In the genomic region with DNA sequence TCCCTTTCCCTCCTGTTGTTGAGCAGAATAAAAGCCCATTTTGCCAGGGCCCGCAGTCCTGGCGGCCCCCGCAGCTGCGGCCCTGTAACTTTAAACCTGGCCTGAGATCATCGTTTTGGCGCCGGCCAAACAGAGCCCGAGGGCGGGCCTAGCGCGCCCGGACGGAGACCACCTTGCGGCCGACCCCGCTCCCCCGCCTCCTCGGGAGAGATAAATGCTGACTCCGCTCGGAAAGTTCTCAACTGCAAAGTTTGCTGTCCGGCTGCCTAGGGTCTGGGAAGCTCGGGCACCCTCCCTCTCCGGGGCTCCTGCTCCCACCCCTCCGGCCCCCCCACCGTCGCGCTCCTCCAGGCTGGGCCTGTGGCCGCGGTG, we compare ENCODE assay signal across 9 cellular contexts. TPM values are rescaled to one million over a fixed set of nuclear protein-coding genes. Genes with fewer than 3 reads are reported as not detected.
DNase-seq lines count a peak whose midpoint lies in the region; ATAC-seq and TF ChIP-seq lines count a peak whose summit lies in the region.
"Had no signal": no experiment of that assay in that cellular context is flagged by ENCODE, and none has a peak within 500 bp of the region (broad histone marks: within the 10 kb centered on the region; RNA-seq: fewer than 3 reads in every experiment).

A gene with protein sequence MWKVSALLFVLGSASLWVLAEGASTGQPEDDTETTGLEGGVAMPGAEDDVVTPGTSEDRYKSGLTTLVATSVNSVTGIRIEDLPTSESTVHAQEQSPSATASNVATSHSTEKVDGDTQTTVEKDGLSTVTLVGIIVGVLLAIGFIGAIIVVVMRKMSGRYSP (plus strand): TSS at position 241 of the 372 bp plus-strand sequence. CDS start 202 bp downstream, outside the sequence.

- intact Hi-C loops in ascending aorta (cut with DNase I): no loop called here
- intact Hi-C loops in vagina (cut with DNase I): no loop called here

- H3K27ac ChIP-seq in ascending aorta (peak within 1 kb of the TSS in 1 of 2 donors; percentile 57), vagina (peak within 1 kb of the TSS; percentile 95)

- no peaks in the 10 kb centered on the region for H3K27me3 ChIP-seq in ascending aorta
- H3K27me3 ChIP-seq in vagina: no peaks in the 10 kb centered on the region

- H3K36me3 Mint-ChIP-seq in glutamatergic neuron (ENCODE audit: unreplicated experiment): no peaks in the 10 kb centered on the region
- no peaks in the 10 kb centered on the region for H3K36me3 Mint-ChIP-seq in nephron (ENCODE audit: low read depth)

- peaks cover 2% of the 10 kb centered on the region for H3K9me3 Mint-ChIP-seq in glutamatergic neuron (ENCODE audit: unreplicated experiment)
- H3K9me3 Mint-ChIP-seq in nephron: no peaks in the 10 kb centered on the region
- H3K9me3 Mint-ChIP-seq: activated CD4-positive, alpha-beta T cell treated with anti-CD3 and anti-CD28 coated beads, Interleukin-2, amount 10 ng/mL, durations not matched to agents 24 days and 14 days had no signal

- H3K4me3 ChIP-seq in ascending aorta (peak within 1 kb of the TSS; percentile 31 to 55), vagina (peak within 1 kb of the TSS; percentile 55 to 56)

- H3K27ac Mint-ChIP-seq in glutamatergic neuron (ENCODE audit: unreplicated experiment): no peak within 1 kb of the TSS
- peak within 1 kb of the TSS; percentile 74 to 90 (median 86) for H3K27ac Mint-ChIP-seq in nephron
- H3K27ac Mint-ChIP-seq: activated CD4-positive, alpha-beta T cell treated with anti-CD3 and anti-CD28 coated beads, Interleukin-2, amount 10 ng/mL, durations not matched to agents 24 days and 14 days had no signal

- H3K4me3 Mint-ChIP-seq in glutamatergic neuron (ENCODE audit: unreplicated experiment) (peak within 1 kb of the TSS; percentile 86), nephron (peak within 1 kb of the TSS; percentile 89 to 92 (median 91))
- H3K4me3 Mint-ChIP-seq: activated CD4-positive, alpha-beta T cell treated with anti-CD3 and anti-CD28 coated beads, Interleukin-2, amount 10 ng/mL, durations not matched to agents 24 days and 14 days had no signal

- H3K27me3 Mint-ChIP-seq in glutamatergic neuron (ENCODE audit: unreplicated experiment) (peaks cover 15% of the 10 kb centered on the region), nephron (ENCODE audit: low read depth) (peaks cover 43% of the 10 kb centered on the region)

- no peaks in the 10 kb centered on the region for H3K4me1 ChIP-seq in ascending aorta
- H3K4me1 ChIP-seq in vagina: peaks cover 48% of the 10 kb centered on the region

- no peak for TF ChIP-seq CTCF in ascending aorta (IDR thresholded peaks at IDR 0.05)
- TF ChIP-seq CTCF in glutamatergic neuron (IDR thresholded peaks at IDR 0.05; ENCODE audit: partially characterized antibody, unreplicated experiment): no peak
- TF ChIP-seq CTCF in nephron (IDR thresholded peaks at IDR 0.05; ENCODE audit: unreplicated experiment in 3 of 3): no peak
- no peak for TF ChIP-seq CTCF in vagina (IDR thresholded peaks at IDR 0.05)

- H3K9me3 ChIP-seq in ascending aorta (no peaks in the 10 kb centered on the region), vagina (no peaks in the 10 kb centered on the region)

- no peaks in the 10 kb centered on the region for H3K36me3 ChIP-seq in ascending aorta
- no peaks in the 10 kb centered on the region for H3K36me3 ChIP-seq in vagina

- H3K4me1 Mint-ChIP-seq in glutamatergic neuron (ENCODE audit: low read depth, unreplicated experiment) (peaks cover 5% of the 10 kb centered on the region), nephron (peaks cover 41% of the 10 kb centered on the region)
- H3K4me1 Mint-ChIP-seq: activated CD4-positive, alpha-beta T cell treated with anti-CD3 and anti-CD28 coated beads, Interleukin-2, amount 10 ng/mL, durations not matched to agents 24 days and 14 days had no signal

- no peak for ATAC-seq in HG03571 (IDR thresholded peaks at IDR 0.05; ENCODE audit: unreplicated experiment)

- TF ChIP-seq POLR2A in vagina (IDR thresholded peaks at IDR 0.05): peak in 1 of 2 donors; percentile 34

- peak in 1 of 2 donors; percentile 67 for DNase-seq in ascending aorta (ENCODE audit: low spot score in 2 of 2)
- DNase-seq in glutamatergic neuron: peak; percentile 66
- no peak for DNase-seq in vagina (ENCODE audit: extremely low spot score in 2 of 2)
- no peak for DNase-seq in SK-N-DZ (ENCODE audit: low spot score)
- DNase-seq in GM19240 (ENCODE audit: insufficient read length, low spot score): no peak
- DNase-seq: activated CD4-positive, alpha-beta T cell treated with anti-CD3 and anti-CD28 coated beads, Interleukin-2, amount 10 ng/mL, durations not matched to agents 24 days and 14 days; foreskin melanocyte had no signal

RNA-seq across cellular contexts. Expression of the gene that starts here (rescaled TPM):
- total RNA-seq in ascending aorta (8.5 TPM), glutamatergic neuron (ENCODE audit: unreplicated experiment) (4.8 TPM), vagina (43.7 TPM)
- polyA plus RNA-seq in SK-N-DZ (2014; cell fraction: cytosol; rRNA removed): not detected in 2 replicates
- polyA plus RNA-seq in SK-N-DZ (2014; cell fraction: nucleus; rRNA removed): not detected in 2 replicates
- total RNA-seq: activated CD4-positive, alpha-beta T cell treated with anti-CD3 and anti-CD28 coated beads, Interleukin-2, amount 10 ng/mL, durations not matched to agents 24 days and 14 days had no signal
